ENCODE assay signal across 9 cellular contexts in the genomic region with DNA sequence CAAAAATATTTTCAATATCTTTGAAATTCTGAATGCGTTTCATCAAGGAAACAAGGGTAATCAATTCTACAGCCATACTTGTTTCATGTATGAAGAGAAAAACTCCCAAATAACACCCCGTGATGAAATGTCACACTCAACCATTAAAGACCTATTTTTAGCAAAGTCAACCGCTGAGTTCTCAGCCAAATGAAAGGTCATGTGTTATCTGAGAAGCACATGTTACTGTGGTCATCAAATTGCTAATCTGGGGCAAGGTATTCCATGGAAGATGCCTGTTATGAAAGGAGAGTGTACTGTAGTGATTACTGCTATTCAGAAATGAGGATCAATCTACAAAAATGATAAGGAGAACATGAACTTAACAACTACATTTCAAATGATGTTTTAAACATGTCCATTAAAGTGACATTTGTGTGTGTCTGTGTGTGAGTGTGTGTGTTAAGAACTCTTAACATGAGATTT.
A peak's percentile ranks its signal among the peaks of the same experiment; 100 is the strongest.
DNase-seq lines count a peak whose midpoint lies in the region; ATAC-seq and TF ChIP-seq lines count a peak whose summit lies in the region.
"Had no signal": no experiment of that assay in that cellular context is flagged by ENCODE, and none has a peak within 500 bp of the region (broad histone marks: within the 10 kb centered on the region; RNA-seq: fewer than 3 reads in every experiment).

No MANE protein-coding gene starts in this region.

- H4K20me1 ChIP-seq in KMS-11 (ENCODE audit: insufficient read depth) = no peaks in the 10 kb centered on the region

- no peak for TF ChIP-seq EP300 in sigmoid colon (IDR thresholded peaks at IDR 0.05)

- no peak overlapping the region for H3K4me3 Mint-ChIP-seq in type B pancreatic cell

- peak overlapping the region; percentile 86 for H3K27ac ChIP-seq in KMS-11
- H3K27ac ChIP-seq in sigmoid colon = no peak overlapping the region

- H3K4me1 ChIP-seq in KMS-11 (ENCODE audit: low read depth, poor library complexity, severe bottlenecking) (peaks cover 76% of the 10 kb centered on the region), sigmoid colon (peaks cover 0 to 13% (median 3%) of the 10 kb centered on the region in 4 donors)

- H3K4me1 Mint-ChIP-seq in type B pancreatic cell (ENCODE audit: unreplicated experiment) = no peaks in the 10 kb centered on the region

- H3K27me3 ChIP-seq in KMS-11 (ENCODE audit: insufficient read depth, low read depth) = no peaks in the 10 kb centered on the region
- H3K27me3 ChIP-seq in sigmoid colon = no peaks in the 10 kb centered on the region

- H3K36me3 ChIP-seq in KMS-11 (ENCODE audit: insufficient read depth) = no peaks in the 10 kb centered on the region
- no peaks in the 10 kb centered on the region for H3K36me3 ChIP-seq in sigmoid colon

- DNase-seq in left cardiac atrium (no peak), AG20443 (ENCODE audit: low spot score) (no peak), sigmoid colon (no peak), type B pancreatic cell (ENCODE audit: extremely low spot score, unreplicated experiment) (no peak)
- DNase-seq: mucosa of descending colon had no signal

- H3K4me2 ChIP-seq in KMS-11 = peak overlapping the region; percentile 91

- no peaks in the 10 kb centered on the region for H3K9me3 Mint-ChIP-seq in type B pancreatic cell

- no peak overlapping the region for H3K27ac Mint-ChIP-seq in type B pancreatic cell

- H3K79me2 ChIP-seq in KMS-11 (ENCODE audit: insufficient read depth, low read depth) = peaks cover 34% of the 10 kb centered on the region

- intact Hi-C loops in left cardiac atrium (cut with DNase I) = no loop called here
- intact Hi-C loops in sigmoid colon (cut with DNase I) = no loop called here

- peak; percentile 49 for ATAC-seq in GM18508 (IDR thresholded peaks at IDR 0.05; ENCODE audit: insufficient read depth, unreplicated experiment)
- ATAC-seq in GM21529 (IDR thresholded peaks at IDR 0.05; ENCODE audit: unreplicated experiment) = peak; percentile 58
- ATAC-seq in left cardiac atrium = peak; percentile 43 to 76
- ATAC-seq in HG03097 (IDR thresholded peaks at IDR 0.05; ENCODE audit: low FRiP score, unreplicated experiment) = no peak
- ATAC-seq: mucosa of descending colon had no signal

- H3K9me3 ChIP-seq in sigmoid colon = no peaks in the 10 kb centered on the region
- H3K9me3 ChIP-seq: mucosa of descending colon had no signal

- no peaks in the 10 kb centered on the region for H3K27me3 Mint-ChIP-seq in type B pancreatic cell

- no peak for TF ChIP-seq CTCF in KMS-11 (conservative IDR thresholded peaks at IDR 0.05; ENCODE audit: low read depth, low read length)
- TF ChIP-seq CTCF in sigmoid colon (IDR thresholded peaks at IDR 0.05) = no peak
- no peak for TF ChIP-seq CTCF in type B pancreatic cell (conservative IDR thresholded peaks at IDR 0.05)

- no peak for TF ChIP-seq POLR2A in sigmoid colon (IDR thresholded peaks at IDR 0.05)

- WGBS in sigmoid colon, 2 donors = 66 to 74% methylated on average over 3 of the region's 3 CpGs

- H2AFZ ChIP-seq in KMS-11 (ENCODE audit: low read depth) = peak overlapping the region; percentile 19; the same call in 1 of the 2 replicates

- H3K4me3 ChIP-seq in KMS-11 (IDR thresholded peaks at IDR 0.05; ENCODE audit: insufficient read depth, low read depth, low read length) (no peak overlapping the region), sigmoid colon (no peak overlapping the region)
- H3K4me3 ChIP-seq: mucosa of descending colon had no signal

- peak overlapping the region; percentile 60 for H3K9ac ChIP-seq in KMS-11

- no peaks in the 10 kb centered on the region for H3K36me3 Mint-ChIP-seq in type B pancreatic cell
